Comparison of ENCODE assay signal across 29 cellular contexts in genomic region chr16:77402118-77402517, GRCh38. TPM values are rescaled to one million over a fixed set of nuclear protein-coding genes. Genes with fewer than 3 reads are reported as not detected.
DNase-seq lines count a peak whose midpoint lies in the region; ATAC-seq and TF ChIP-seq lines count a peak whose summit lies in the region.
"Had no signal": no experiment of that assay in that cellular context is flagged by ENCODE, and none has a peak within 500 bp of the region (broad histone marks: within the 10 kb centered on the region; RNA-seq: fewer than 3 reads in every experiment).

No MANE protein-coding gene starts in this region.

- TF ChIP-seq POLR2A in thyroid gland (IDR thresholded peaks at IDR 0.05) = no peak

- WGBS in thyroid gland, 2 donors = 72 to 74% methylated on average over 6 of the region's 6 CpGs

- peaks cover 13 to 16% of the 10 kb centered on the region in 2 donors for H3K4me1 ChIP-seq in thyroid gland
- H3K4me1 ChIP-seq: A549; BLaER1 treated with 17β-estradiol and CSF1 and Interleukin-3, amounts not matched to agents 10 nM and 100 nM; SJSA1 had no signal

- no peak for ATAC-seq in HG03342 (IDR thresholded peaks at IDR 0.05; ENCODE audit: unreplicated experiment)
- ATAC-seq: A549, GM12878, HepG2, K562 had no signal

- peak; percentile 54 to 81 for DNase-seq in cerebellar nuclear complex (lab: John Stamatoyannopoulos, UW)
- peak; percentile 9 for DNase-seq in kidney tubule cell (ENCODE audit: low spot score)
- DNase-seq in thyroid gland = peak; percentile 18 to 27
- DNase-seq in GM19240 (ENCODE audit: insufficient read length, low spot score) = no peak
- no peak for DNase-seq in NCI-H345 treated with DMSO at 0.1 percent for 48 hours (lab: John Stamatoyannopoulos, UW; ENCODE audit: unreplicated experiment)
- DNase-seq: AML-193; CD4-positive, alpha-beta T cell; COR-L47; GDM1; MG63; NCI-H1105 treated with DMSO at 0.1 percent for 48 hours; NCI-H146; NCI-H1930; NCI-H2107; NCI-H446; NCI-H524 treated with DMSO at 0.1 percent for 48 hours; NCI-H774; PC-9; Right ventricle myocardium superior; RPMI8226 had no signal

- H3K4me3 ChIP-seq in thyroid gland (replicated peaks in 1 of 3) = no peak overlapping the region
- H3K4me3 ChIP-seq: A549; BLaER1 treated with 17β-estradiol and CSF1 and Interleukin-3, amounts not matched to agents 10 nM and 100 nM; GM12878; K562; MG63; PC-9; SJSA1 had no signal

- TF ChIP-seq CTCF in thyroid gland (IDR thresholded peaks at IDR 0.05) = no peak

- 0 out of 2 replicates have a peak, but pooled peaks have one; percentile 6 for TF ChIP-seq RAD21 in Ishikawa (IDR thresholded peaks at IDR 0.05; ENCODE audit: low read depth)

- no peaks in the 10 kb centered on the region for H3K27me3 ChIP-seq in thyroid gland
- H3K27me3 ChIP-seq: MG63, SJSA1 had no signal

- no peaks in the 10 kb centered on the region for H3K9me3 ChIP-seq in thyroid gland
- H3K9me3 ChIP-seq: MG63, SJSA1 had no signal

- no peak for TF ChIP-seq EP300 in Ishikawa (IDR thresholded peaks at IDR 0.05; ENCODE audit: borderline replicate concordance)

- intact Hi-C loops in thyroid gland (cut with DNase I) = no loop called here

- H3K27ac ChIP-seq in thyroid gland = peak overlapping the region in 2 of 3 donors; percentile 25 to 42
- H3K27ac ChIP-seq: A549; BLaER1 treated with 17β-estradiol and CSF1 and Interleukin-3, amounts not matched to agents 10 nM and 100 nM; PC-9; SJSA1 had no signal

- H3K36me3 ChIP-seq in thyroid gland = no peaks in the 10 kb centered on the region
- H3K36me3 ChIP-seq: BLaER1 treated with 17β-estradiol and CSF1 and Interleukin-3, amounts not matched to agents 10 nM and 100 nM; MG63; SJSA1 had no signal

TF ChIP-seq in Ishikawa, 13 proteins besides CTCF, POLR2A, EP300 and RAD21:
- TF ChIP-seq NFIC (IDR thresholded peaks at IDR 0.05) (peak; percentile 15; the same call in 1 of the 2 replicates), REST (IDR thresholded peaks at IDR 0.05; ENCODE audit: low read depth) (no peak)

RNA-seq across cellular contexts. Expression of gene ADAMTS18, which starts 32.7 kb away (rescaled TPM):
- under 1 TPM in 1 of 4 donors, not detected in 3; 0.75 TPM for total RNA-seq in thyroid gland
- total RNA-seq: CD4-positive, alpha-beta T cell; GM12878; HepG2; HT-29; K562; PC-9; Right ventricle myocardium superior; SJSA1 had no signal

Comparison
In these comparisons a context has a peak if more than half of its experiments do, and no peak if none do; other contexts are left out.
1. DNase-seq: peak in cerebellar nuclear complex (2 of 2), kidney tubule cell (single experiment) and thyroid gland (2 of 2); none in GM19240 (single experiment) and NCI-H345 treated with DMSO at 0.1 percent for 48 hours (single experiment).